Comparison of ENCODE assay signal across 1 cellular context in genomic region chr6:111724505-111724904, GRCh38.
TF ChIP-seq lines count a peak whose summit lies in the region.

No MANE protein-coding gene starts in this region.

TF ChIP-seq in GM12878, 131 proteins besides CTCF, POLR2A, EP300 and RAD21 (continued from another document and continues in another):
- TF ChIP-seq WRNIP1 (IDR thresholded peaks at IDR 0.05; ENCODE audit: borderline replicate concordance, low read depth, low read length) (no peak), NFXL1 (IDR thresholded peaks at IDR 0.05; ENCODE audit: borderline replicate concordance) (no peak), NFIC (IDR thresholded peaks at IDR 0.05; ENCODE audit: low read depth, low read length) (peak; percentile 82), ATF3 (IDR thresholded peaks at IDR 0.05; ENCODE audit: borderline replicate concordance, extremely low read depth, low read depth, low read length) (no peak), HDAC6 (IDR thresholded peaks at IDR 0.05; ENCODE audit: unreplicated experiment) (no peak), MEF2B (IDR thresholded peaks at IDR 0.05; ENCODE audit: partially characterized antibody, poor library complexity, severe bottlenecking) (peak; percentile 56), SREBF2 (IDR thresholded peaks at IDR 0.05; ENCODE audit: low read length) (no peak), TAF1 (IDR thresholded peaks at IDR 0.05; ENCODE audit: borderline replicate concordance, low read depth, low read length) (no peak), EED (IDR thresholded peaks at IDR 0.05; ENCODE audit: low read depth) (peak; percentile 90), ZNF592 (IDR thresholded peaks at IDR 0.05) (no peak), MYC (IDR thresholded peaks at IDR 0.05; ENCODE audit: insufficient read depth, insufficient read length, insufficient replicate concordance, low read length, severe bottlenecking) (no peak), JUND (IDR thresholded peaks at IDR 0.05; ENCODE audit: low read depth, low read length) (no peak), NR2F1 (conservative IDR thresholded peaks at IDR 0.05) (no peak), POLR2AphosphoS2 (IDR thresholded peaks at IDR 0.05; ENCODE audit: low read depth, low read length) (no peak), ZZZ3 (IDR thresholded peaks at IDR 0.05; ENCODE audit: control insufficient read depth, insufficient read length, low read depth) (no peak), MAX (IDR thresholded peaks at IDR 0.05; ENCODE audit: low read depth, low read length) (no peak), MYB (IDR thresholded peaks at IDR 0.05; ENCODE audit: borderline replicate concordance, low read depth, low read length) (no peak), ZNF274 (IDR thresholded peaks at IDR 0.05; ENCODE audit: insufficient read depth, insufficient read length) (no peak), IRF5 (IDR thresholded peaks at IDR 0.05; ENCODE audit: borderline replicate concordance) (no peak), NR2C2 (IDR thresholded peaks at IDR 0.05; ENCODE audit: borderline replicate concordance, control insufficient read depth, insufficient read length, low read depth) (no peak), KDM1A (IDR thresholded peaks at IDR 0.05; ENCODE audit: borderline replicate concordance) (no peak), EZH2 (IDR thresholded peaks at IDR 0.05; ENCODE audit: borderline replicate concordance, control insufficient read depth, low read depth, low read length) (no peak), GABPA (IDR thresholded peaks at IDR 0.05; ENCODE audit: low read depth) (no peak), E4F1 (IDR thresholded peaks at IDR 0.05; ENCODE audit: borderline replicate concordance, partially characterized antibody) (no peak), HCFC1 (IDR thresholded peaks at IDR 0.05; ENCODE audit: low read length) (no peak), GATAD2B (conservative IDR thresholded peaks at IDR 0.05; ENCODE audit: low read depth) (0 out of 2 replicates have a peak, but pooled peaks have one; percentile 28), SIN3A (IDR thresholded peaks at IDR 0.05; ENCODE audit: low read depth, low read length) (no peak), ASH2L (IDR thresholded peaks at IDR 0.05; ENCODE audit: borderline replicate concordance, low read depth) (no peak), USF1 (IDR thresholded peaks at IDR 0.05; ENCODE audit: borderline replicate concordance, extremely low read length, insufficient read depth, low read depth, low read length) (no peak), STAT3 (IDR thresholded peaks at IDR 0.05; ENCODE audit: low read depth, low read length) (no peak), BHLHE40 (IDR thresholded peaks at IDR 0.05; ENCODE audit: borderline replicate concordance in 1 of 2, low read depth in 2 of 2, low read length in 1 of 2) (peak in 1 of 2 experiments; percentile 32; a peak in 1 of 4 replicates), IKZF1 (conservative IDR thresholded peaks at IDR 0.05) (peak; percentile 88), PML (IDR thresholded peaks at IDR 0.05; ENCODE audit: low read length) (no peak), NBN (IDR thresholded peaks at IDR 0.05) (peak; percentile 72), BCL11A (IDR thresholded peaks at IDR 0.05; ENCODE audit: low read depth, low read length) (peak; percentile 65; the same call in 1 of the 2 replicates), ATF2 (IDR thresholded peaks at IDR 0.05; ENCODE audit: low read length) (peak; percentile 73), SRF (IDR thresholded peaks at IDR 0.05; ENCODE audit: low read depth in 2 of 2, low read length in 2 of 2) (no peak), RB1 (IDR thresholded peaks at IDR 0.05; ENCODE audit: borderline replicate concordance) (no peak), CREM (IDR thresholded peaks at IDR 0.05; ENCODE audit: low read depth) (peak; percentile 70; the same call in 1 of the 2 replicates), ZNF687 (IDR thresholded peaks at IDR 0.05) (peak; percentile 52; the same call in 1 of the 2 replicates), NFYA (IDR thresholded peaks at IDR 0.05; ENCODE audit: borderline replicate concordance, low read depth, low read length) (no peak), ZNF384 (IDR thresholded peaks at IDR 0.05; ENCODE audit: borderline replicate concordance, low read depth, low read length) (no peak), IRF4 (IDR thresholded peaks at IDR 0.05; ENCODE audit: low read depth, low read length) (peak; percentile 96), CHD1 (IDR thresholded peaks at IDR 0.05; ENCODE audit: low read depth, low read length) (no peak), LARP7 (IDR thresholded peaks at IDR 0.05) (no peak), RCOR1 (conservative IDR thresholded peaks at IDR 0.05; ENCODE audit: low read depth, low read length) (0 out of 2 replicates have a peak, but pooled peaks have one; percentile 72), CBFB (IDR thresholded peaks at IDR 0.05; ENCODE audit: low read depth) (no peak), PBX3 (IDR thresholded peaks at IDR 0.05; ENCODE audit: insufficient replicate concordance, low read depth, low read length) (peak; percentile 26), TCF12 (IDR thresholded peaks at IDR 0.05; ENCODE audit: low read depth, low read length) (no peak)
